ENCODE assay signal across 11 cellular contexts in the genomic region with DNA sequence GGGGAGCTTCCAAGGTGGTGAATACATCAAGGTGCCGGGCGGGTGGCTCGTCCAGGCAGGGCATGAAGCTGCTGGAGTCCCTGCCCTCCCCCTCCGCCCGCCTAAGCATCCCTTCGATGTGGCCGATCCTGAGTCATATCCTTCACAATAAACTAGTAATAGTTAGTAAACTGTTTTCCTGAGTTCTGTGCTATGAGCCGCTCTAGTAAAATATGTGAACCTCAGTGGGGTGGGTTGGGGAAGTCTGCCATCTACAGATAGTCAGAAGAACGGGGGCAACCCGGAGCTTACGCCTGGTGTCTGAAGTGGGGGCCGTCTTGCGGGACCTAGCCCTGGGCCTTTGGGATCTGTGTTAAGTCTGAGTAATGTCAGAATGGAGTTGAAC. TPM values are rescaled to one million over a fixed set of nuclear protein-coding genes. Genes with fewer than 3 reads are reported as not detected.
DNase-seq lines count a peak whose midpoint lies in the region; TF ChIP-seq lines count a peak whose summit lies in the region.
"Had no signal": no experiment of that assay in that cellular context is flagged by ENCODE, and none has a peak within 500 bp of the region (broad histone marks: within the 10 kb centered on the region; RNA-seq: fewer than 3 reads in every experiment).

No MANE protein-coding gene starts in this region.

- H3K9me3 ChIP-seq in BLaER1 (0 out of 2 replicates have a peak, but pooled peaks cover 7% of the 10 kb centered on the region), osteoblast (ENCODE audit: low read depth, low read length) (no peaks in the 10 kb centered on the region)
- H3K9me3 ChIP-seq: vagina had no signal

- H3K4me1 ChIP-seq in BLaER1 (peaks cover 66% of the 10 kb centered on the region), osteoblast (ENCODE audit: insufficient read depth, low read length) (peaks cover 27% of the 10 kb centered on the region)

- TF ChIP-seq CTCF in epithelial cell of proximal tubule (conservative IDR thresholded peaks at IDR 0.05; ENCODE audit: low read depth, low read length) (peak; percentile 30), osteoblast (IDR thresholded peaks at IDR 0.05; ENCODE audit: extremely low read depth, low read depth, low read length) (peak; percentile 55), GM10266 (IDR thresholded peaks at IDR 0.05; ENCODE audit: control insufficient read depth, insufficient read depth, low read depth, missing control alignments) (no peak)

- no peak overlapping the region for H2AFZ ChIP-seq in osteoblast (ENCODE audit: low read length)

- peak overlapping the region; percentile 67 for H3K4me2 ChIP-seq in BLaER1
- H3K4me2 ChIP-seq in osteoblast (ENCODE audit: insufficient read depth, low read length), result peak overlapping the region; percentile 83

- DNase-seq in NCI-H460 (ENCODE audit: extremely low read depth, low read depth) (peak; percentile 30), epithelial cell of proximal tubule (ENCODE audit: low read depth) (peak; percentile 37), osteoblast (ENCODE audit: insufficient read length, low spot score, missing footprints) (peak; percentile 90), GM10266 (ENCODE audit: extremely low spot score) (no peak), NCI-H2171 treated with DMSO at 0.1 percent for 48 hours (lab: John Stamatoyannopoulos, UW) (no peak), GM19238 (ENCODE audit: insufficient read length, low spot score) (no peak), activated gamma-delta T cell (lab: John Stamatoyannopoulos, UW) (no peak)
- DNase-seq: anterior cingulate cortex, NCI-H510A treated with DMSO at 0.1 percent for 48 hours had no signal

- peaks cover 27% of the 10 kb centered on the region for H3K79me2 ChIP-seq in osteoblast (ENCODE audit: insufficient read depth, low read length)

- H3K9ac ChIP-seq in BLaER1, result no peak overlapping the region

- H3K36me3 ChIP-seq in BLaER1 (peaks cover 12% of the 10 kb centered on the region), osteoblast (ENCODE audit: insufficient read depth, low read length) (peaks cover 3% of the 10 kb centered on the region)
- H3K36me3 ChIP-seq: vagina had no signal

- H3K4me3 ChIP-seq in BLaER1, result no peak overlapping the region
- no peak overlapping the region for H3K4me3 ChIP-seq in epithelial cell of proximal tubule (ENCODE audit: low read depth, low read length)
- H3K4me3 ChIP-seq in osteoblast (ENCODE audit: insufficient read depth, low read length), result peak overlapping the region; percentile 30
- H3K4me3 ChIP-seq: vagina had no signal

- H3K27me3 ChIP-seq in BLaER1, result no peaks in the 10 kb centered on the region
- H3K27me3 ChIP-seq in osteoblast (ENCODE audit: insufficient read depth, low read length), result no peaks in the 10 kb centered on the region
- H3K27me3 ChIP-seq: vagina had no signal

- H3K27ac ChIP-seq in BLaER1 (no peak overlapping the region), osteoblast (ENCODE audit: low read depth, low read length) (peak overlapping the region; percentile 87)

- H4K20me1 ChIP-seq in BLaER1 (no peaks in the 10 kb centered on the region), osteoblast (ENCODE audit: insufficient read depth, low read length) (no peaks in the 10 kb centered on the region)

RNA-seq across cellular contexts. Expression of a gene that starts 21.6 kb away (rescaled TPM):
- 8.1 and 9.3 TPM in 2 replicates for total RNA-seq in NCI-H460 (2014; rRNA removed; shearing (Covaris generic))
- 8.2 and 13.7 TPM in 2 replicates for polyA plus RNA-seq in NCI-H460 (2014; cell fraction: nucleus; rRNA removed)
- total RNA-seq in epithelial cell of proximal tubule, result 7.1 and 7.6 TPM in 2 replicates
- total RNA-seq in osteoblast, result 33.9 and 40.9 TPM in 2 replicates

RNA-seq across cellular contexts. Expression of a gene that starts 53.0 kb away (rescaled TPM):
- total RNA-seq in NCI-H460 (2014; rRNA removed; shearing (Covaris generic)), result 2.4 and 4.3 TPM in 2 replicates
- 16.5 and 31.3 TPM in 2 replicates for polyA plus RNA-seq in NCI-H460 (2014; cell fraction: nucleus; rRNA removed)
- total RNA-seq in epithelial cell of proximal tubule (4.6 and 4.9 TPM in 2 replicates), osteoblast (7.2 and 8.8 TPM in 2 replicates)

Comparison
In these comparisons a context has a peak if more than half of its experiments do, and no peak if none do; other contexts are left out.
1. DNase-seq: peak in NCI-H460 (single experiment), epithelial cell of proximal tubule (single experiment) and osteoblast (single experiment); none in GM10266 (single experiment), NCI-H2171 treated with DMSO at 0.1 percent for 48 hours (single experiment), GM19238 (single experiment) and activated gamma-delta T cell (single experiment).